In genomic region chr18:58049000-58049688, GRCh38 we compare ENCODE assay signal across 32 cellular contexts. TPM values are rescaled to one million over a fixed set of nuclear protein-coding genes. Genes with fewer than 3 reads are reported as not detected.
A peak's percentile ranks its signal among the peaks of the same experiment; 100 is the strongest.
DNase-seq lines count a peak whose midpoint lies in the region; ATAC-seq, FAIRE-seq and TF ChIP-seq lines count a peak whose summit lies in the region.
"Had no signal": no experiment of that assay in that cellular context is flagged by ENCODE, and none has a peak within 500 bp of the region (broad histone marks: within the 10 kb centered on the region; RNA-seq: fewer than 3 reads in every experiment).

No MANE protein-coding gene starts in this region.

- no peaks in the 10 kb centered on the region for H3K9me1 ChIP-seq in keratinocyte (ENCODE audit: control insufficient read depth, extremely low read depth, insufficient read depth, low read length)

- H3K27ac ChIP-seq in keratinocyte (ENCODE audit: control insufficient read depth, insufficient read depth, low read length), result no peak overlapping the region
- H3K27ac ChIP-seq in tibial artery, result no peak overlapping the region
- H3K27ac ChIP-seq: ovary, SJCRH30, transverse colon had no signal

- no peak for ATAC-seq in GM19023 (IDR thresholded peaks at IDR 0.05; ENCODE audit: unreplicated experiment)
- ATAC-seq: activated CD8-positive, alpha-beta T cell treated with anti-CD3 and anti-CD28 coated beads, Interleukin-2, amount 10 ng/mL, durations not matched to agents 7 days and 5 days; activated naive CD4-positive, alpha-beta T cell treated with anti-CD3 and anti-CD28 coated beads, Interleukin-2, amount 50 U/mL, for 72 hours; natural killer cell treated with Interleukin-12 subunit alpha and Interleukin-12 subunit beta and Interleukin-15 and Interleukin-18, amount 100 ng/mL, for 72 hours; stimulated activated naive CD8-positive, alpha-beta T cell treated with anti-CD3 and anti-CD28 coated beads, Interleukin-15, amount 100 ng/mL, for 72 hours; T-cell had no signal

- H3K4me2 ChIP-seq in keratinocyte (ENCODE audit: control insufficient read depth, extremely low read depth, insufficient read depth, low read depth, low read length), result no peak overlapping the region
- H3K4me2 ChIP-seq: smooth muscle cell had no signal

- H3K9me3 ChIP-seq in keratinocyte (ENCODE audit: control insufficient read depth, low read depth, low read length) (no peaks in the 10 kb centered on the region), tibial artery (no peaks in the 10 kb centered on the region)
- H3K9me3 ChIP-seq: ovary, SJCRH30, transverse colon had no signal

- dilution Hi-C loops in keratinocyte (cut with MboI; ENCODE audit: extremely low pct_ligation_motif_present, low sequenced_read_pairs), result loop anchor here (25.0 kb wide), 1 partner anchor 162 kb away; no protein-coding TSS in a partner anchor

- H3K36me3 ChIP-seq in keratinocyte (ENCODE audit: control insufficient read depth in 2 of 2, extremely low read depth in 1 of 2, insufficient read depth in 2 of 2, low read length in 2 of 2), result no peaks in the 10 kb centered on the region
- no peaks in the 10 kb centered on the region for H3K36me3 ChIP-seq in tibial artery
- H3K36me3 ChIP-seq: ovary, SJCRH30, transverse colon had no signal

- FAIRE-seq in keratinocyte (lab: Jason Lieb, UNC), result peak; percentile 65
- FAIRE-seq: endothelial cell of umbilical vein, kidney had no signal

- H3K27me3 ChIP-seq in keratinocyte (ENCODE audit: control insufficient read depth, extremely low read depth, insufficient read depth, low read length) (no peaks in the 10 kb centered on the region), tibial artery (no peaks in the 10 kb centered on the region)
- H3K27me3 ChIP-seq: ovary, SJCRH30, transverse colon had no signal

- no peaks in the 10 kb centered on the region for H3K9me3 Mint-ChIP-seq in chondrocyte (ENCODE audit: low read depth)
- peaks cover 4% of the 10 kb centered on the region for H3K9me3 Mint-ChIP-seq in nephron progenitor cell
- H3K9me3 Mint-ChIP-seq: activated naive CD4-positive, alpha-beta T cell treated with anti-CD3 and anti-CD28 coated beads, Interleukin-2, amount 50 U/mL, for 72 hours; CD8-positive, alpha-beta memory T cell; natural killer cell treated with Interleukin-12 subunit alpha and Interleukin-12 subunit beta and Interleukin-15 and Interleukin-18, amount 100 ng/mL, for 72 hours; stimulated activated naive CD8-positive, alpha-beta T cell treated with anti-CD3 and anti-CD28 coated beads, Interleukin-15, amount 100 ng/mL, for 72 hours; T-cell had no signal

- DNase-seq in CD1c-positive myeloid dendritic cell (ENCODE audit: extremely low spot score) (peak; percentile 34), MV-4-11 (lab: John Stamatoyannopoulos, UW) (peak; percentile 60), RPMI8226 (peak; percentile 82), keratinocyte (ENCODE audit: low read depth, low spot score) (no peak), tibial artery (no peak), chondrocyte (ENCODE audit: low spot score) (no peak), nephron progenitor cell (no peak)
- DNase-seq: activated CD4-positive, alpha-beta T cell treated with anti-CD3 and anti-CD28 coated beads for 1 hour; activated CD8-positive, alpha-beta T cell treated with anti-CD3 and anti-CD28 coated beads, Interleukin-2, amount 10 ng/mL, durations not matched to agents 7 days and 5 days; anterior cingulate cortex; CD8-positive, alpha-beta memory T cell; central memory CD4-positive, alpha-beta T cell; DMS 273 treated with DMSO at 0.1 percent for 48 hours; dorsolateral prefrontal cortex; IMR-90; kidney; NCI-H1417 treated with DMSO at 0.1 percent for 48 hours; NCI-H2107; ovary; retina; SJCRH30; stimulated activated CD4-positive, alpha-beta T cell treated with anti-CD3 and anti-CD28 coated beads, Interleukin-1b, Interleukin-23, amount 100 ng/mL, for 48 hours; stimulated activated CD8-positive, alpha-beta memory T cell treated with anti-CD3 and anti-CD28 coated beads, Interleukin-4, amount 100 ng/mL, for 48 hours; stimulated activated naive CD8-positive, alpha-beta T cell treated with anti-CD3 and anti-CD28 coated beads, Interleukin-15, amount 100 ng/mL, for 72 hours; T-cell; transverse colon had no signal

- intact Hi-C loops in tibial artery (cut with DNase I; ENCODE audit: low total_unique reads), result no loop called here

- H2AFZ ChIP-seq in keratinocyte (ENCODE audit: control insufficient read depth, low read length), result no peak overlapping the region

- TF ChIP-seq CTCF in keratinocyte (optimal IDR thresholded peaks at IDR 0.05 in 1 of 3, IDR thresholded peaks at IDR 0.05 in 1 of 3, conservative IDR thresholded peaks at IDR 0.05 in 1 of 3; ENCODE audit: extremely low read depth in 1 of 3, insufficient read depth in 2 of 3, low read length in 3 of 3), result no peak
- no peak for TF ChIP-seq CTCF in tibial artery (IDR thresholded peaks at IDR 0.05)
- TF ChIP-seq CTCF in chondrocyte (IDR thresholded peaks at IDR 0.05), result no peak
- no peak for TF ChIP-seq CTCF in nephron progenitor cell (IDR thresholded peaks at IDR 0.05)

- H3K4me3 ChIP-seq in keratinocyte (ENCODE audit: control insufficient read depth in 2 of 3, extremely low read depth in 1 of 3, insufficient read depth in 2 of 3, low read depth in 1 of 3, low read length in 3 of 3), result no peak overlapping the region
- H3K4me3 ChIP-seq in tibial artery, result no peak overlapping the region
- H3K4me3 ChIP-seq: dorsolateral prefrontal cortex, ovary, SJCRH30, smooth muscle cell, transverse colon had no signal

- no peaks in the 10 kb centered on the region for H4K20me1 ChIP-seq in keratinocyte (ENCODE audit: control insufficient read depth, extremely low read depth, insufficient read depth, low read length)

- peaks cover 47% of the 10 kb centered on the region for H3K79me2 ChIP-seq in keratinocyte (ENCODE audit: control insufficient read depth, insufficient read depth, low read length)

- H3K36me3 Mint-ChIP-seq in chondrocyte (ENCODE audit: low read depth), result no peaks in the 10 kb centered on the region
- peaks cover 7% of the 10 kb centered on the region for H3K36me3 Mint-ChIP-seq in nephron progenitor cell (ENCODE audit: low read depth)
- H3K36me3 Mint-ChIP-seq: activated naive CD4-positive, alpha-beta T cell treated with anti-CD3 and anti-CD28 coated beads, Interleukin-2, amount 50 U/mL, for 72 hours; natural killer cell treated with Interleukin-12 subunit alpha and Interleukin-12 subunit beta and Interleukin-15 and Interleukin-18, amount 100 ng/mL, for 72 hours; T-cell had no signal

- peaks cover 32% of the 10 kb centered on the region for H3K4me1 ChIP-seq in keratinocyte (ENCODE audit: control insufficient read depth, extremely low read depth, insufficient read depth, low read length)
- peaks cover 0 to 31% (median 15%) of the 10 kb centered on the region in 4 donors for H3K4me1 ChIP-seq in tibial artery
- H3K4me1 ChIP-seq: SJCRH30 had no signal

- peaks cover 29% of the 10 kb centered on the region for H3K4me1 Mint-ChIP-seq in chondrocyte (ENCODE audit: low read depth)
- peaks cover 44% of the 10 kb centered on the region for H3K4me1 Mint-ChIP-seq in nephron progenitor cell

- H3K9ac ChIP-seq in keratinocyte (ENCODE audit: control insufficient read depth, extremely low read depth, insufficient read depth, low read length), result no peak overlapping the region

- no peak overlapping the region for H3K4me3 Mint-ChIP-seq in chondrocyte (ENCODE audit: unreplicated experiment)
- H3K4me3 Mint-ChIP-seq in nephron progenitor cell, result no peak overlapping the region
- H3K4me3 Mint-ChIP-seq: activated CD8-positive, alpha-beta T cell treated with anti-CD3 and anti-CD28 coated beads, Interleukin-2, amount 10 ng/mL, durations not matched to agents 7 days and 5 days; B cell; natural killer cell treated with Interleukin-12 subunit alpha and Interleukin-12 subunit beta and Interleukin-15 and Interleukin-18, amount 100 ng/mL, for 72 hours; stimulated activated naive CD8-positive, alpha-beta T cell treated with anti-CD3 and anti-CD28 coated beads, Interleukin-15, amount 100 ng/mL, for 72 hours; T-cell had no signal

- H3K27me3 Mint-ChIP-seq in chondrocyte (ENCODE audit: low read depth) (no peaks in the 10 kb centered on the region), nephron progenitor cell (ENCODE audit: low read depth, poor library complexity) (peaks cover 5% of the 10 kb centered on the region)
- H3K27me3 Mint-ChIP-seq: B cell had no signal

- H3K27ac Mint-ChIP-seq in chondrocyte (ENCODE audit: unreplicated experiment) (no peak overlapping the region), nephron progenitor cell (no peak overlapping the region)
- H3K27ac Mint-ChIP-seq: activated CD8-positive, alpha-beta T cell treated with anti-CD3 and anti-CD28 coated beads, Interleukin-2, amount 10 ng/mL, durations not matched to agents 7 days and 5 days; activated naive CD4-positive, alpha-beta T cell treated with anti-CD3 and anti-CD28 coated beads, Interleukin-2, amount 50 U/mL, for 72 hours; B cell; CD8-positive, alpha-beta memory T cell; natural killer cell treated with Interleukin-12 subunit alpha and Interleukin-12 subunit beta and Interleukin-15 and Interleukin-18, amount 100 ng/mL, for 72 hours; stimulated activated naive CD8-positive, alpha-beta T cell treated with anti-CD3 and anti-CD28 coated beads, Interleukin-15, amount 100 ng/mL, for 72 hours; T-cell had no signal

RNA-seq across cellular contexts. Expression of gene NEDD4L, which starts 5.1 kb away (rescaled TPM):
- 27.3 to 80.8 TPM (median 52.6 TPM) in 3 replicates for polyA plus RNA-seq in keratinocyte
- 109 TPM for polyA plus RNA-seq in keratinocyte (2011; ENCODE audit: low read depth)
- 39.3 and 48.6 TPM in 2 replicates for polyA plus RNA-seq in keratinocyte (2011; cell fraction: cytosol; rRNA removed)
- polyA plus RNA-seq in keratinocyte (2011; cell fraction: nucleus; rRNA removed), result 117 and 140 TPM in 2 replicates
- 77.8 and 96.4 TPM in 2 replicates for polyA plus RNA-seq in keratinocyte (2012; ENCODE audit: low replicate concordance)
- 65.0 to 149 TPM (median 125 TPM) in 3 replicates for polyA minus RNA-seq in keratinocyte
- polyA minus RNA-seq in keratinocyte (2011; cell fraction: cytosol; rRNA and poly(A)+ RNA removed), result 26.9 TPM
- polyA minus RNA-seq in keratinocyte (2011; cell fraction: nucleus; rRNA and poly(A)+ RNA removed), result 108 and 202 TPM in 2 replicates
- total RNA-seq in chondrocyte, result 21.6 to 27.6 TPM (median 25.8 TPM) in 3 replicates

Comparison
In these comparisons a context has a peak if more than half of its experiments do, and no peak if none do; other contexts are left out.
1. DNase-seq: peak in CD1c-positive myeloid dendritic cell (single experiment), MV-4-11 (single experiment) and RPMI8226 (single experiment); none in keratinocyte (single experiment), tibial artery (0 of 2), chondrocyte (single experiment) and nephron progenitor cell (single experiment).